Comparison of ENCODE assay signal across 8 cellular contexts in the genomic region with DNA sequence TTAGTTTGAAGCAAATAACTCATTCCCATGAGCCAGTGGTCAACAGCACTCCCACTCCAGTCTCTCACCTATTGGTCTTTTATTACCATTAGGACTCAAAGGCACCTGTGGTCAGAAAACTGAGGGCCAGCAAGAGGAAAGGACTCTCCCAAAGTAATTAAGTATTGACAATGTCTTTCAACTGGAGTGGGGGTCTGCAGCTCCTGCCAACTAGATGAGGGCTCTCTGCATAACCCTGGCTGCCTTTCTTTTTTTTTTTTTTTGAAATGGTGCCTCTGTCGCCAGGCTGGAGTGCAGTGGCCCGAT. TPM values are rescaled to one million over a fixed set of nuclear protein-coding genes. Genes with fewer than 3 reads are reported as not detected.
DNase-seq lines count a peak whose midpoint lies in the region; ATAC-seq, FAIRE-seq and TF ChIP-seq lines count a peak whose summit lies in the region.

No MANE protein-coding gene starts in this region.

- BruUV-seq in K562 (replicated peaks; lab: Mats Ljungman, UMichigan), result TSS peak; percentile 95

- no peak for TF ChIP-seq POLR2A in K562 (conservative IDR thresholded peaks at IDR 0.05)

- no peak for FAIRE-seq in K562 (lab: Jason Lieb, UNC)

- no peaks in the 10 kb centered on the region for H3K27me3 Mint-ChIP-seq in naive B cell

- H3K36me3 Mint-ChIP-seq in naive B cell, result no peaks in the 10 kb centered on the region

- H3K27ac ChIP-seq in 22Rv1, result peak overlapping the region; percentile 70
- peak overlapping the region; percentile 90 for H3K27ac ChIP-seq in HL-60 (replicated peaks)
- H3K27ac ChIP-seq in K562 (ENCODE audit: extremely low read depth, low read depth, low read length), result peak overlapping the region; percentile 96

- H3K27me3 ChIP-seq in HL-60 (ENCODE audit: insufficient read depth, poor library complexity, severe bottlenecking) (no peaks in the 10 kb centered on the region), K562 (ENCODE audit: control insufficient read depth in 2 of 2, insufficient read depth in 2 of 2, low read length in 2 of 2) (no peaks in the 10 kb centered on the region)

- H3K9me3 Mint-ChIP-seq in naive B cell, result no peaks in the 10 kb centered on the region

- peak overlapping the region; percentile 96 for H2AFZ ChIP-seq in K562 (ENCODE audit: low read depth, low read length)

- H3K4me3 ChIP-seq in HL-60 (replicated peaks; ENCODE audit: insufficient read depth, low read length), result no peak overlapping the region
- no peak overlapping the region for H3K4me3 ChIP-seq in K562

- H3K9ac ChIP-seq in K562 (ENCODE audit: insufficient read depth in 1 of 2, low read depth in 2 of 2, low read length in 2 of 2), result peak overlapping the region in 1 of 2 experiments; percentile 88; a peak in 2 of 4 replicates

- POLR2A ChIA-PET in K562 (lab: Yijun Ruan, JAX), result no interaction called here

- peak overlapping the region in 5 of 6 donors; percentile 85 to 97 (median 95) for H3K27ac Mint-ChIP-seq in naive B cell

- peaks cover 8 to 22% of the 10 kb centered on the region in 2 experiments for H3K4me1 ChIP-seq in K562 (replicated peaks in 1 of 2; ENCODE audit: control insufficient read depth in 2 of 2, insufficient read depth in 2 of 2, low read length in 2 of 2)

- H3K36me3 ChIP-seq in K562 (ENCODE audit: control insufficient read depth, insufficient read depth, low read length), result peaks cover 9% of the 10 kb centered on the region; the same call in 1 of the 3 replicates

- H3K4me3 Mint-ChIP-seq in naive B cell, result peak overlapping the region; percentile 92 to 98 (median 96)

- CTCF ChIA-PET in K562 (lab: Yijun Ruan, JAX; ENCODE audit: low intra/inter-chr PET ratio), result no interaction called here

- no CpG with 5 or more reads among the region's 2 CpGs for WGBS in K562 (ENCODE audit: insufficient coverage, low coverage, missing lambda C conversion rate)

- ATAC-seq in K562, result no peak
- ATAC-seq in naive B cell (ENCODE audit: low read depth in 2 of 2), result no peak
- no peak for ATAC-seq in GM19324 (IDR thresholded peaks at IDR 0.05; ENCODE audit: low FRiP score, unreplicated experiment)
- ATAC-seq in HG03342 (IDR thresholded peaks at IDR 0.05; ENCODE audit: unreplicated experiment), result no peak

- peak overlapping the region; percentile 96 for H3K4me2 ChIP-seq in K562 (ENCODE audit: insufficient read depth, low read length)

- H3K4me1 Mint-ChIP-seq in naive B cell, result peaks cover 29 to 75% (median 56%) of the 10 kb centered on the region in 3 donors

- DNase-seq in HL-60 (ENCODE audit: low read depth in 1 of 2, low spot score in 1 of 2) (no peak), K562 (ENCODE audit: extremely low read depth in 1 of 4, low spot score in 3 of 4) (peak in 1 of 4 experiments; percentile 22), naive B cell (no peak), dermis blood vessel endothelial cell (no peak), D341Med (ENCODE audit: low spot score) (no peak)

- no peak for TF ChIP-seq RAD21 in K562 (CRISPR knock-in tag; conservative IDR thresholded peaks at IDR 0.05 in 1 of 2, IDR thresholded peaks at IDR 0.05 in 1 of 2)

- intact Hi-C loops in K562 (cut with micrococcal nuclease), result no loop called here

- H3K9me3 ChIP-seq in K562 (replicated peaks; ENCODE audit: control insufficient read depth, insufficient read depth, low read depth, low read length), result no peaks in the 10 kb centered on the region

- no peak for TF ChIP-seq EP300 in K562 (IDR thresholded peaks at IDR 0.05; ENCODE audit: low read length)

- no peaks in the 10 kb centered on the region for H4K20me1 ChIP-seq in K562 (replicated peaks; ENCODE audit: control insufficient read depth, insufficient read depth, low read length)

- TF ChIP-seq CTCF in 22Rv1 (IDR thresholded peaks at IDR 0.05) (no peak), HL-60 (IDR thresholded peaks at IDR 0.05; ENCODE audit: insufficient read depth, low read length) (no peak), K562 (IDR thresholded peaks at IDR 0.05 in 2 of 3, conservative IDR thresholded peaks at IDR 0.05 in 1 of 3; ENCODE audit: insufficient read depth in 2 of 3, low read depth in 1 of 3, low read length in 3 of 3) (no peak)

- H3K79me2 ChIP-seq in K562 (ENCODE audit: control insufficient read depth, insufficient read depth, low read length), result peaks cover 50% of the 10 kb centered on the region

- H3K9me1 ChIP-seq in K562 (ENCODE audit: control insufficient read depth, insufficient read depth, low read length), result no peaks in the 10 kb centered on the region

- in situ Hi-C loops in K562 (cut with MboI), result no loop called here

TF ChIP-seq in K562, 482 proteins besides CTCF, POLR2A, EP300 and RAD21 (continues in another document):
- TF ChIP-seq TAF7 (tag; IDR thresholded peaks at IDR 0.05) (peak; percentile 6; the same call in 1 of the 2 replicates), MECOM (CRISPR knock-in tag; IDR thresholded peaks at IDR 0.05) (peak; percentile 31), CBX1 (IDR thresholded peaks at IDR 0.05; ENCODE audit: low read depth) (0 out of 2 replicates have a peak, but pooled peaks have one; percentile 6), TEAD2 (tag; IDR thresholded peaks at IDR 0.05) (0 out of 2 replicates have a peak, but pooled peaks have one; percentile 1), DNMT1 (IDR thresholded peaks at IDR 0.05) (no peak), BCL6 (CRISPR knock-in tag; IDR thresholded peaks at IDR 0.05) (0 out of 2 replicates have a peak, but pooled peaks have one; percentile 5)
- TF ChIP-seq, protein P1, sequence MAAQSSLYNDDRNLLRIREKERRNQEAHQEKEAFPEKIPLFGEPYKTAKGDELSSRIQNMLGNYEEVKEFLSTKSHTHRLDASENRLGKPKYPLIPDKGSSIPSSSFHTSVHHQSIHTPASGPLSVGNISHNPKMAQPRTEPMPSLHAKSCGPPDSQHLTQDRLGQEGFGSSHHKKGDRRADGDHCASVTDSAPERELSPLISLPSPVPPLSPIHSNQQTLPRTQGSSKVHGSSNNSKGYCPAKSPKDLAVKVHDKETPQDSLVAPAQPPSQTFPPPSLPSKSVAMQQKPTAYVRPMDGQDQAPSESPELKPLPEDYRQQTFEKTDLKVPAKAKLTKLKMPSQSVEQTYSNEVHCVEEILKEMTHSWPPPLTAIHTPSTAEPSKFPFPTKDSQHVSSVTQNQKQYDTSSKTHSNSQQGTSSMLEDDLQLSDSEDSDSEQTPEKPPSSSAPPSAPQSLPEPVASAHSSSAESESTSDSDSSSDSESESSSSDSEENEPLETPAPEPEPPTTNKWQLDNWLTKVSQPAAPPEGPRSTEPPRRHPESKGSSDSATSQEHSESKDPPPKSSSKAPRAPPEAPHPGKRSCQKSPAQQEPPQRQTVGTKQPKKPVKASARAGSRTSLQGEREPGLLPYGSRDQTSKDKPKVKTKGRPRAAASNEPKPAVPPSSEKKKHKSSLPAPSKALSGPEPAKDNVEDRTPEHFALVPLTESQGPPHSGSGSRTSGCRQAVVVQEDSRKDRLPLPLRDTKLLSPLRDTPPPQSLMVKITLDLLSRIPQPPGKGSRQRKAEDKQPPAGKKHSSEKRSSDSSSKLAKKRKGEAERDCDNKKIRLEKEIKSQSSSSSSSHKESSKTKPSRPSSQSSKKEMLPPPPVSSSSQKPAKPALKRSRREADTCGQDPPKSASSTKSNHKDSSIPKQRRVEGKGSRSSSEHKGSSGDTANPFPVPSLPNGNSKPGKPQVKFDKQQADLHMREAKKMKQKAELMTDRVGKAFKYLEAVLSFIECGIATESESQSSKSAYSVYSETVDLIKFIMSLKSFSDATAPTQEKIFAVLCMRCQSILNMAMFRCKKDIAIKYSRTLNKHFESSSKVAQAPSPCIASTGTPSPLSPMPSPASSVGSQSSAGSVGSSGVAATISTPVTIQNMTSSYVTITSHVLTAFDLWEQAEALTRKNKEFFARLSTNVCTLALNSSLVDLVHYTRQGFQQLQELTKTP (IDR thresholded peaks at IDR 0.05; ENCODE audit: low read depth in 1 of 2, partially characterized antibody in 2 of 2), result no peak
- TF ChIP-seq, protein P2, sequence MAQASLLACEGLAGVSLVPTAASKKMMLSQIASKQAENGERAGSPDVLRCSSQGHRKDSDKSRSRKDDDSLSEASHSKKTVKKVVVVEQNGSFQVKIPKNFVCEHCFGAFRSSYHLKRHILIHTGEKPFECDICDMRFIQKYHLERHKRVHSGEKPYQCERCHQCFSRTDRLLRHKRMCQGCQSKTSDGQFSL (CRISPR knock-in tag; IDR thresholded peaks at IDR 0.05), result no peak
- TF ChIP-seq, protein P2 (tag; IDR thresholded peaks at IDR 0.05), result peak in 1 of 2 experiments; percentile 90; a peak in 2 of 4 replicates

RNA-seq across cellular contexts. Expression of gene CDK5RAP2, which starts 0.6 kb away (rescaled TPM):
- total RNA-seq in K562 (2011; cell fraction: chromatin; rRNA removed; ENCODE audit: low replicate concordance), result 137 and 219 TPM in 2 replicates
- total RNA-seq in K562 (2011; cell fraction: nucleolus; rRNA removed), result 64.2 and 82.4 TPM in 2 replicates
- total RNA-seq in K562 (2011; cell fraction: nucleoplasm; rRNA removed), result 131 and 136 TPM in 2 replicates
- total RNA-seq in K562 (2014; rRNA removed) (39.5 and 43.1 TPM in 2 replicates), K562 (2014; rRNA removed; fragmentation: Illumina TruSeq; extraction: Trizol) (38.7 and 42.2 TPM in 2 replicates), K562 (2015; rRNA removed; fragmentation: Illumina TruSeq; extraction: Trizol) (48.5 and 52.3 TPM in 2 replicates), K562 (2021) (59.4 and 68.8 TPM in 2 replicates), dermis blood vessel endothelial cell (18.7 and 50.4 TPM in 2 replicates)
- polyA plus RNA-seq in K562 (2011; rRNA removed) (33.8 and 40.9 TPM in 2 replicates), K562 (2014; fragmentation: Illumina TruSeq; extraction: Trizol) (54.6 and 61.3 TPM in 2 replicates), K562 (2014; fragmentation: Nextera tagmentation; extraction: Ambion mirVana) (10 to 100 TPM; 19.9 to 28.0 TPM), K562 (2014; rRNA removed) (41.7 and 63.4 TPM in 2 replicates), naive B cell (ENCODE audit: low read depth in 6 of 6) (10 to 100 TPM; 10.5 to 45.0 (median 26.7) TPM)
- polyA plus RNA-seq in K562 (2011; cell fraction: cytosol; rRNA removed), result 20.8 and 22.2 TPM in 2 replicates
- 140 and 141 TPM in 2 replicates for polyA plus RNA-seq in K562 (2011; cell fraction: nucleus; rRNA removed)
- polyA plus RNA-seq in K562 (2012), result 38.2 and 52.8 TPM in 2 replicates
- 74.0 and 76.2 TPM in 2 replicates for polyA minus RNA-seq in K562 (2011; rRNA and poly(A)+ RNA removed)
- 28.2 and 29.1 TPM in 2 replicates for polyA minus RNA-seq in K562 (2011; cell fraction: cytosol; rRNA and poly(A)+ RNA removed)
- polyA minus RNA-seq in K562 (2011; cell fraction: nucleus; rRNA and poly(A)+ RNA removed), result 67.2 and 117 TPM in 2 replicates
